25 cellular contexts compared by ENCODE assay signal in the genomic region with DNA sequence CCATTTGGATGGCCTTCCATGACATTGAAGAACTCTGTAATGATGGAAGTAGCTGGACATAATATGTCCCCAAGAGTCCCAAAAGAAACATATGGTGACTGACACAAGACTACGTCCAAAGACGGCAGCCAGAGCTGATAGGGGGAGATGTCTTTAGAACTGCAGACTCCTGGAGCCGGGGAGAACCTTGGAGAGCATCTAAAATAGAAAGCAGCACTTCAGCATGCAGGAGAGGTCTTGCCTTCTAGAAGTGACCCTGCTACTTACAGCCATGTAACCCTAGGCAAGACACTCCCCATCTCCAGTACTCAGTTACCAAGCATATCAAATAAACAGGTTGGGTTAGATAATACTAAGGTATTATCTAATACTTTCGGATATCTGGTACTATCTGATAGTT.
DNase-seq lines count a peak whose midpoint lies in the region; ATAC-seq and TF ChIP-seq lines count a peak whose summit lies in the region.
"Had no signal": no experiment of that assay in that cellular context is flagged by ENCODE, and none has a peak within 500 bp of the region (broad histone marks: within the 10 kb centered on the region; RNA-seq: fewer than 3 reads in every experiment).

No MANE protein-coding gene starts in this region.

- no peaks in the 10 kb centered on the region for H3K36me3 ChIP-seq in endodermal cell (ENCODE audit: control insufficient read depth, insufficient read depth, low read length)
- no peaks in the 10 kb centered on the region for H3K36me3 ChIP-seq in subcutaneous abdominal adipose tissue (ENCODE audit: control insufficient read depth in 5 of 5, insufficient read depth in 5 of 5, low read length in 5 of 5)
- no peaks in the 10 kb centered on the region for H3K36me3 ChIP-seq in neural progenitor cell
- H3K36me3 ChIP-seq: upper lobe of left lung had no signal

- no peak for ATAC-seq in activated naive CD8-positive, alpha-beta T cell treated with anti-CD3 and anti-CD28 coated beads, Interleukin-2, amount 10 ng/mL, durations not matched to agents 7 days and 5 days (ENCODE audit: low read depth)
- no peak for ATAC-seq in HG02798 (IDR thresholded peaks at IDR 0.05; ENCODE audit: poor library complexity, unreplicated experiment)
- ATAC-seq: activated T-cell treated with anti-CD3 and anti-CD28 coated beads, Interleukin-2, amount 50 U/mL, for 72 hours had no signal

- TF ChIP-seq POLR2A in NB4 (IDR thresholded peaks at IDR 0.05; ENCODE audit: extremely low read depth, insufficient read length), result no peak

- no peak overlapping the region for H2AFZ ChIP-seq in neural progenitor cell (replicated peaks)
- H2AFZ ChIP-seq: GM23248 had no signal

- peak overlapping the region; percentile 92 for H3K4me3 ChIP-seq in NB4 (ENCODE audit: low read depth, low read length)
- no peak overlapping the region for H3K4me3 ChIP-seq in endodermal cell (ENCODE audit: low read length)
- no peak overlapping the region for H3K4me3 ChIP-seq in subcutaneous abdominal adipose tissue (ENCODE audit: low read depth in 1 of 5, low read length in 5 of 5)
- H3K4me3 ChIP-seq in neural progenitor cell, result no peak overlapping the region
- H3K4me3 ChIP-seq: GM23248, mucosa of descending colon, SK-N-MC, upper lobe of left lung had no signal

- H3K27me3 ChIP-seq in endodermal cell (ENCODE audit: control insufficient read depth, insufficient read depth, low read length, poor library complexity, severe bottlenecking) (no peaks in the 10 kb centered on the region), subcutaneous abdominal adipose tissue (ENCODE audit: control insufficient read depth in 5 of 5, insufficient read depth in 4 of 5, low read length in 5 of 5) (no peaks in the 10 kb centered on the region), neural progenitor cell (no peaks in the 10 kb centered on the region)
- H3K27me3 ChIP-seq: upper lobe of left lung had no signal

- 84 to 95% methylated on average over 3 to 4 of the region's 4 CpGs for WGBS in endodermal cell (ENCODE audit: insufficient coverage in 1 of 2, insufficient read length in 1 of 2), 2 experiments

- H3K4me2 ChIP-seq in neural progenitor cell, result no peak overlapping the region

- H3K27ac Mint-ChIP-seq in activated naive CD8-positive, alpha-beta T cell treated with anti-CD3 and anti-CD28 coated beads, Interleukin-2, amount 10 ng/mL, durations not matched to agents 7 days and 5 days, result peak overlapping the region; percentile 71
- H3K27ac Mint-ChIP-seq in activated naive CD8-positive, alpha-beta T cell treated with anti-CD3 and anti-CD28 coated beads for 36 hours, result no peak overlapping the region
- no peak overlapping the region for H3K27ac Mint-ChIP-seq in endodermal cell
- no peak overlapping the region for H3K27ac Mint-ChIP-seq in neural progenitor cell
- H3K27ac Mint-ChIP-seq: activated T-cell treated with anti-CD3 and anti-CD28 coated beads, Interleukin-2, amount 50 U/mL, for 72 hours; CD4-positive, CD25-positive, alpha-beta regulatory T cell; natural killer cell had no signal

- peaks cover 2% of the 10 kb centered on the region for H3K27me3 Mint-ChIP-seq in activated naive CD8-positive, alpha-beta T cell treated with anti-CD3 and anti-CD28 coated beads, Interleukin-2, amount 10 ng/mL, durations not matched to agents 7 days and 5 days
- no peaks in the 10 kb centered on the region for H3K27me3 Mint-ChIP-seq in activated naive CD8-positive, alpha-beta T cell treated with anti-CD3 and anti-CD28 coated beads for 36 hours
- H3K27me3 Mint-ChIP-seq in endodermal cell (ENCODE audit: insufficient read depth) (no peaks in the 10 kb centered on the region), neural progenitor cell (ENCODE audit: insufficient read depth, low read depth) (peaks cover 3% of the 10 kb centered on the region)

- DNase-seq in activated naive CD8-positive, alpha-beta T cell treated with anti-CD3 and anti-CD28 coated beads, Interleukin-2, amount 10 ng/mL, durations not matched to agents 7 days and 5 days, result no peak
- no peak for DNase-seq in activated naive CD8-positive, alpha-beta T cell treated with anti-CD3 and anti-CD28 coated beads for 36 hours
- peak; percentile 18 for DNase-seq in NB4 (ENCODE audit: low read depth)
- no peak for DNase-seq in endodermal cell
- no peak for DNase-seq in epidermal melanocyte (ENCODE audit: insufficient read length, low spot score)
- DNase-seq in neural progenitor cell (ENCODE audit: low spot score), result no peak
- DNase-seq: activated CD4-positive, alpha-beta T cell treated with anti-CD3 and anti-CD28 coated beads, Interleukin-2, amount 50 U/mL, for 4 hours; activated T-cell treated with anti-CD3 and anti-CD28 coated beads, Interleukin-2, amount 50 U/mL, for 72 hours; cerebellar nuclear complex; dermis blood vessel endothelial cell; mammary epithelial cell; mucosa of descending colon; natural killer cell; NCI-H146; NCI-H446; NCI-H774; stimulated activated CD4-positive, alpha-beta T cell treated with anti-CD3 and anti-CD28 coated beads, Interleukin-15, amount 100 ng/mL, for 24 hours; stimulated activated CD4-positive, alpha-beta T cell treated with anti-CD3 and anti-CD28 coated beads, Interleukin-4, amount 100 ng/mL, for 4 hours had no signal

- H3K79me2 ChIP-seq in neural progenitor cell (ENCODE audit: low read depth), result no peaks in the 10 kb centered on the region

- H3K9me3 ChIP-seq in endodermal cell (ENCODE audit: control insufficient read depth, low read length) (no peaks in the 10 kb centered on the region), subcutaneous abdominal adipose tissue (ENCODE audit: control insufficient read depth in 5 of 5, low read length in 5 of 5) (no peaks in the 10 kb centered on the region), neural progenitor cell (ENCODE audit: low read depth) (no peaks in the 10 kb centered on the region)
- H3K9me3 ChIP-seq: mucosa of descending colon, upper lobe of left lung had no signal

- H3F3A ChIP-seq in neural progenitor cell (ENCODE audit: low read depth), result no peaks in the 10 kb centered on the region

- H3K4me1 Mint-ChIP-seq in activated naive CD8-positive, alpha-beta T cell treated with anti-CD3 and anti-CD28 coated beads, Interleukin-2, amount 10 ng/mL, durations not matched to agents 7 days and 5 days, result peaks cover 14% of the 10 kb centered on the region
- H3K4me1 Mint-ChIP-seq in activated naive CD8-positive, alpha-beta T cell treated with anti-CD3 and anti-CD28 coated beads for 36 hours, result peaks cover 5% of the 10 kb centered on the region
- H3K4me1 Mint-ChIP-seq in endodermal cell (peaks cover 5% of the 10 kb centered on the region), neural progenitor cell (peaks cover 3% of the 10 kb centered on the region)

- POLR2A ChIA-PET in activated naive CD8-positive, alpha-beta T cell treated with anti-CD3 and anti-CD28 coated beads, Interleukin-2, amount 10 ng/mL, durations not matched to agents 7 days and 5 days (lab: Charles Lee), result interaction anchor here (0.8 kb wide), 1 partner anchor 12 kb away, joined by 3 read pairs; no protein-coding TSS in a partner anchor

- peaks cover 24% of the 10 kb centered on the region for H3K9me3 Mint-ChIP-seq in activated naive CD8-positive, alpha-beta T cell treated with anti-CD3 and anti-CD28 coated beads, Interleukin-2, amount 10 ng/mL, durations not matched to agents 7 days and 5 days
- no peaks in the 10 kb centered on the region for H3K9me3 Mint-ChIP-seq in activated naive CD8-positive, alpha-beta T cell treated with anti-CD3 and anti-CD28 coated beads for 36 hours
- H3K9me3 Mint-ChIP-seq in endodermal cell (peaks cover 16% of the 10 kb centered on the region), neural progenitor cell (peaks cover 3% of the 10 kb centered on the region)
- H3K9me3 Mint-ChIP-seq: activated T-cell treated with anti-CD3 and anti-CD28 coated beads, Interleukin-2, amount 50 U/mL, for 72 hours; natural killer cell had no signal

- TF ChIP-seq CTCF in NB4 (IDR thresholded peaks at IDR 0.05; ENCODE audit: low read depth, low read length), result no peak
- TF ChIP-seq CTCF in endodermal cell (conservative IDR thresholded peaks at IDR 0.05), result no peak
- no peak for TF ChIP-seq CTCF in neural progenitor cell (IDR thresholded peaks at IDR 0.05)

- H4K20me1 ChIP-seq in neural progenitor cell (ENCODE audit: low read depth), result no peaks in the 10 kb centered on the region

- H3K4me3 Mint-ChIP-seq in activated naive CD8-positive, alpha-beta T cell treated with anti-CD3 and anti-CD28 coated beads, Interleukin-2, amount 10 ng/mL, durations not matched to agents 7 days and 5 days, result no peak overlapping the region
- no peak overlapping the region for H3K4me3 Mint-ChIP-seq in activated naive CD8-positive, alpha-beta T cell treated with anti-CD3 and anti-CD28 coated beads for 36 hours
- H3K4me3 Mint-ChIP-seq in endodermal cell (peak overlapping the region; percentile 77), neural progenitor cell (no peak overlapping the region)
- H3K4me3 Mint-ChIP-seq: natural killer cell had no signal

- H3K9ac ChIP-seq in endodermal cell (ENCODE audit: extremely low read depth, low read length, poor library complexity, severe bottlenecking), result no peak overlapping the region
- H3K9ac ChIP-seq in subcutaneous abdominal adipose tissue (ENCODE audit: low read length in 5 of 5), result peak overlapping the region in 1 of 5 donors; percentile 21
- H3K9ac ChIP-seq in neural progenitor cell, result no peak overlapping the region
- H3K9ac ChIP-seq: GM23248 had no signal

- H3K36me3 Mint-ChIP-seq in activated naive CD8-positive, alpha-beta T cell treated with anti-CD3 and anti-CD28 coated beads, Interleukin-2, amount 10 ng/mL, durations not matched to agents 7 days and 5 days, result peaks cover 19% of the 10 kb centered on the region
- H3K36me3 Mint-ChIP-seq in activated naive CD8-positive, alpha-beta T cell treated with anti-CD3 and anti-CD28 coated beads for 36 hours, result no peaks in the 10 kb centered on the region
- peaks cover 13% of the 10 kb centered on the region for H3K36me3 Mint-ChIP-seq in endodermal cell (ENCODE audit: low read depth)
- H3K36me3 Mint-ChIP-seq in neural progenitor cell, result peaks cover 2% of the 10 kb centered on the region
- H3K36me3 Mint-ChIP-seq: CD4-positive, CD25-positive, alpha-beta regulatory T cell; natural killer cell had no signal

- no peak overlapping the region for H3K27ac ChIP-seq in endodermal cell (ENCODE audit: low read depth, low read length)
- H3K27ac ChIP-seq in subcutaneous abdominal adipose tissue (ENCODE audit: low read depth, low read length), result peak overlapping the region; percentile 81
- H3K27ac ChIP-seq in neural progenitor cell, result no peak overlapping the region
- H3K27ac ChIP-seq: GM23248, HL-60, SK-N-MC had no signal

- H3K4me1 ChIP-seq in endodermal cell (ENCODE audit: control insufficient read depth, insufficient read depth, low read length), result no peaks in the 10 kb centered on the region
- peaks cover 3 to 30% (median 22%) of the 10 kb centered on the region in 5 donors for H3K4me1 ChIP-seq in subcutaneous abdominal adipose tissue (ENCODE audit: control insufficient read depth in 5 of 5, insufficient read depth in 5 of 5, low read length in 5 of 5)
- H3K4me1 ChIP-seq in neural progenitor cell, result no peaks in the 10 kb centered on the region
